11 cellular contexts compared by ENCODE assay signal in the genomic region with DNA sequence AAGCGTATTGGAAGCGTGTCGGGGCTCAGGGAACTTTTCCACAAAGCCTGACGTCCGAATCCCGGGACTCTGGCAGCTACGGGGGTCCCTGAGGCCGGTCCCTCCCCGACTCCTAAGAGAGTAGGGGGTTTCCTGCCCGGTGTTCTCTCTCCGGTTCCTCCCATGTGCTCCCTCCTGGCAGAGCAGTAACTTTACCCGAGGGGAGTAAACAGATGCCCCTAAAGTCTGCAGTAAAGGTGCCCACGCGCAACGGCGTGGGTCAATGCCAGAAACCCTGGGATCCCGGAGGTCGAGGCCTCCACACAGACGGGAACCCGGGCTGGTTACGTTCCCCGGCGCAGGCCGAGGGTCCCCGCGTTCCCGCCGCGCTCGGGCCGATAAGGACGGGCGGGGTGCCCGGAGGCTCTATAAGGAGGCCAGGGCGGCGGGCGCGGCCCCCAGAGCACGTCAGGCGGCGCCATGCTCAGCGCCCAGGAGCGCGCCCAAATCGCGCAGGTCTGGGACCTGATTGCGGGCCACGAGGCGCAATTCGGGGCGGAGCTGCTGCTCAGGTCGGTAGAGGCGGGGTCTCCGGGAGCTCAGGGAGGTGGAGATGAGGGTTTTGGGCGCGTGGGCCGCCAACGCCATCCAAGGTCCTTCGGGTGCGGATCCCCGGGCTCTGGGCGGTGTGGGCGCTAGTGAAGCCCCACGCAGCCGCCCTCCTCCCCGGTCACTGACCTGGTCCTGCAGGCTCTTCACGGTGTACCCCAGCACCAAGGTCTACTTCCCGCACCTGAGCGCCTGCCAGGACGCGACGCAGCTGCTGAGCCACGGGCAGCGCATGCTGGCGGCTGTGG. TPM values are rescaled to one million over a fixed set of nuclear protein-coding genes. Genes with fewer than 3 reads are reported as not detected.
A peak's percentile ranks its signal among the peaks of the same experiment; 100 is the strongest.
DNase-seq lines count a peak whose midpoint lies in the region; ATAC-seq and TF ChIP-seq lines count a peak whose summit lies in the region.
"Had no signal": no experiment of that assay in that cellular context is flagged by ENCODE, and none has a peak within 500 bp of the region (broad histone marks: within the 10 kb centered on the region; RNA-seq: fewer than 3 reads in every experiment).

A gene with protein sequence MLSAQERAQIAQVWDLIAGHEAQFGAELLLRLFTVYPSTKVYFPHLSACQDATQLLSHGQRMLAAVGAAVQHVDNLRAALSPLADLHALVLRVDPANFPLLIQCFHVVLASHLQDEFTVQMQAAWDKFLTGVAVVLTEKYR (plus strand): TSS at position 440 of the 836 bp plus-strand sequence. CDS start 20 bp downstream, at position 460.

- H3K4me3 ChIP-seq in heart left ventricle (peak within 1 kb of the TSS in 11 of 12 donors; percentile 5 to 29 (median 17)), suprapubic skin (peak within 1 kb of the TSS; percentile 26), Peyer's patch (peak within 1 kb of the TSS in 1 of 4 donors; percentile 12)

- TF ChIP-seq CTCF in heart left ventricle (IDR thresholded peaks at IDR 0.05) (no peak), suprapubic skin (IDR thresholded peaks at IDR 0.05) (no peak), Peyer's patch (IDR thresholded peaks at IDR 0.05) (no peak)

- no peaks in the 10 kb centered on the region for H3K4me1 Mint-ChIP-seq in activated T-helper 17 cell treated with anti-CD3 and anti-CD28 coated beads, Interleukin-2, amount 50 U/mL, for 72 hours

- no peaks in the 10 kb centered on the region for H3K36me3 Mint-ChIP-seq in activated T-helper 17 cell treated with anti-CD3 and anti-CD28 coated beads, Interleukin-2, amount 50 U/mL, for 72 hours (ENCODE audit: low read depth)

- H3K27ac ChIP-seq in heart left ventricle (no peak within 1 kb of the TSS), suprapubic skin (no peak within 1 kb of the TSS), Peyer's patch (no peak within 1 kb of the TSS)
- H3K27ac ChIP-seq: brain microvascular endothelial cell had no signal

- 0 to 3% (median 2%) methylated on average over 6 to 75 of the region's 75 CpGs for WGBS in heart left ventricle, 4 donors
- 0% methylated on average over 22 of the region's 75 CpGs for WGBS in suprapubic skin

- intact Hi-C loops in heart left ventricle (cut with DNase I), result no loop called here
- intact Hi-C loops in left cardiac atrium (cut with DNase I), result no loop called here

- TF ChIP-seq EP300 in suprapubic skin (IDR thresholded peaks at IDR 0.05), result no peak

- no peak for ATAC-seq in heart left ventricle
- ATAC-seq in left cardiac atrium, result no peak
- ATAC-seq in activated T-helper 17 cell treated with anti-CD3 and anti-CD28 coated beads, Interleukin-2, amount 50 U/mL, for 72 hours (replicated peaks), result peak; percentile 20
- ATAC-seq in HG03432 (IDR thresholded peaks at IDR 0.05; ENCODE audit: unreplicated experiment), result no peak

- DNase-seq in heart left ventricle (peak in 1 of 5 donors; percentile 57), left cardiac atrium (no peak), iPS-NIHi7 (ENCODE audit: extremely low spot score) (peak; percentile 18), suprapubic skin (ENCODE audit: low spot score in 2 of 2) (no peak), HT-29 (ENCODE audit: low spot score) (no peak), Peyer's patch (no peak)
- DNase-seq: brain microvascular endothelial cell, DND-41, NCI-H526 treated with DMSO at 0.1 percent for 48 hours had no signal

- H3K4me1 ChIP-seq in heart left ventricle, result peaks cover 0 to 22% (median 14%) of the 10 kb centered on the region in 12 donors
- peaks cover 18% of the 10 kb centered on the region for H3K4me1 ChIP-seq in suprapubic skin
- peaks cover 0 to 18% (median 8%) of the 10 kb centered on the region in 4 donors for H3K4me1 ChIP-seq in Peyer's patch

- TF ChIP-seq POLR2A in heart left ventricle (IDR thresholded peaks at IDR 0.05), result no peak
- TF ChIP-seq POLR2A in suprapubic skin (IDR thresholded peaks at IDR 0.05), result no peak
- no peak for TF ChIP-seq POLR2A in Peyer's patch (IDR thresholded peaks at IDR 0.05)

- peaks cover 39 to 64% (median 49%) of the 10 kb centered on the region in 9 donors for H3K27me3 ChIP-seq in heart left ventricle
- peaks cover 68% of the 10 kb centered on the region for H3K27me3 ChIP-seq in suprapubic skin
- H3K27me3 ChIP-seq in Peyer's patch, result peaks cover 0 to 42% of the 10 kb centered on the region in 2 donors

- H3K27ac Mint-ChIP-seq in activated T-helper 17 cell treated with anti-CD3 and anti-CD28 coated beads, Interleukin-2, amount 50 U/mL, for 72 hours, result no peak within 1 kb of the TSS

- H3K4me3 Mint-ChIP-seq in activated T-helper 17 cell treated with anti-CD3 and anti-CD28 coated beads, Interleukin-2, amount 50 U/mL, for 72 hours, result peak within 1 kb of the TSS; percentile 23

- H3K27me3 Mint-ChIP-seq in activated T-helper 17 cell treated with anti-CD3 and anti-CD28 coated beads, Interleukin-2, amount 50 U/mL, for 72 hours, result peaks cover 29% of the 10 kb centered on the region

- H3K9me3 ChIP-seq in heart left ventricle (no peaks in the 10 kb centered on the region), suprapubic skin (no peaks in the 10 kb centered on the region), Peyer's patch (no peaks in the 10 kb centered on the region)

- no peaks in the 10 kb centered on the region for H3K9me3 Mint-ChIP-seq in activated T-helper 17 cell treated with anti-CD3 and anti-CD28 coated beads, Interleukin-2, amount 50 U/mL, for 72 hours

- H3K36me3 ChIP-seq in heart left ventricle, result no peaks in the 10 kb centered on the region
- no peaks in the 10 kb centered on the region for H3K36me3 ChIP-seq in suprapubic skin
- no peaks in the 10 kb centered on the region for H3K36me3 ChIP-seq in Peyer's patch
- H3K36me3 ChIP-seq: brain microvascular endothelial cell had no signal

RNA-seq across cellular contexts. Expression of the gene that starts here (rescaled TPM):
- total RNA-seq in heart left ventricle (under 1 TPM in 4 of 9 donors, not detected in 5; 0.54 to 0.62 (median 0.58) TPM), left cardiac atrium (not detected), suprapubic skin (not detected), Peyer's patch (not detected)
- not detected for polyA plus RNA-seq in heart left ventricle
- not detected for total RNA-seq in activated T-helper 17 cell treated with anti-CD3 and anti-CD28 coated beads, Interleukin-2, amount 50 U/mL, for 72 hours
- not detected in 2 replicates for total RNA-seq in HT-29 (2014; rRNA removed; shearing (Covaris generic))

Comparison
In these comparisons a context has a peak if more than half of its experiments do, and no peak if none do; other contexts are left out.
1. Peak in ATAC-seq in activated T-helper 17 cell treated with anti-CD3 and anti-CD28 coated beads, Interleukin-2, amount 50 U/mL, for 72 hours; RNA of the gene not detected or under 1 TPM.